Comparison of ENCODE assay signal across 15 cellular contexts in the genomic region with DNA sequence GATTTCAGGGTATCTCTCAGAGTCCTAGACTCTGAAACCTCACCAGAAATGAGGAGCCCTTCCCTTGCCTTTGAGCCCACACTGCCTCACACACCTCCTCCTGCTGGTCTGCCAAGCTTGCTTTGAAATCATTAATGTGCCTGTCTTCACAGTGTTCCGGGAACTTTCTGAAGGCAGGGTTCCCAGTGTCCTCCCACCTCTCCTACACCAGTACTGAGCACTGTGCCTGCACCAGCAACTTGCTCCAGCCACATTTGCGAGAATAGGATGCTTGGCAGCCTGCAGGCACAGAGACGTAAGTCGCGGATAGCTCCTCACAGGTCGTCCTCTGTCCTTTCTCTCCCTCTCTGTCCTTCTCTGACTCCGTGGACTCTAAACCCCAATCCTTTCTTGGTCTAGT.
DNase-seq lines count a peak whose midpoint lies in the region; ATAC-seq and TF ChIP-seq lines count a peak whose summit lies in the region.
"Had no signal": no experiment of that assay in that cellular context is flagged by ENCODE, and none has a peak within 500 bp of the region (broad histone marks: within the 10 kb centered on the region; RNA-seq: fewer than 3 reads in every experiment).

No MANE protein-coding gene starts in this region.

- DNase-seq in BE2C = peak; percentile 31
- DNase-seq in head of caudate nucleus = peak in 39 of 42 donors; percentile 13 to 83 (median 47)
- no peak for DNase-seq in neuronal stem cell (ENCODE audit: low spot score)
- peak; percentile 33 for DNase-seq in superior temporal gyrus (ENCODE audit: extremely low spot score)
- no peak for DNase-seq in RPMI8226
- no peak for DNase-seq in activated CD8-positive, alpha-beta memory T cell treated with anti-CD3 and anti-CD28 coated beads, Interleukin-2, amount 50 U/mL, for 4 hours
- DNase-seq: ACHN; CD4-positive, alpha-beta memory T cell; DMS79; IMR-90; KBM-7 had no signal

- no peak overlapping the region for H2BK5ac ChIP-seq in neuronal stem cell (ENCODE audit: low read length)

- no peak overlapping the region for H2BK12ac ChIP-seq in neuronal stem cell (ENCODE audit: low read length)

- no peak overlapping the region for H2AK5ac ChIP-seq in neuronal stem cell (ENCODE audit: low read depth, low read length)

- H2AFZ ChIP-seq in neuronal stem cell (ENCODE audit: low read length) = no peak overlapping the region

- no peak overlapping the region for H3K23ac ChIP-seq in neuronal stem cell (ENCODE audit: low read depth, low read length, poor library complexity)

- intact Hi-C loops in head of caudate nucleus (cut with DNase I) = no loop called here

- H3K9me3 ChIP-seq in BE2C (no peaks in the 10 kb centered on the region), neuronal stem cell (replicated peaks in 1 of 2; ENCODE audit: control insufficient read depth in 2 of 2, insufficient read depth in 1 of 2, low read depth in 1 of 2, low read length in 2 of 2) (no peaks in the 10 kb centered on the region)

- no peak overlapping the region for H4K91ac ChIP-seq in neuronal stem cell (ENCODE audit: low read depth, low read length, poor library complexity)

- H3K79me1 ChIP-seq in neuronal stem cell (ENCODE audit: low read depth, low read length) = no peaks in the 10 kb centered on the region

- TF ChIP-seq CTCF in BE2C (IDR thresholded peaks at IDR 0.05; ENCODE audit: low read depth, low read length) = no peak

- no CpG with 5 or more reads among the region's 7 CpGs for WGBS in neuronal stem cell (ENCODE audit: extremely low coverage in 2 of 2, insufficient read length in 2 of 2, insufficient replicate concordance in 1 of 2), 2 donors

- H3K36me3 ChIP-seq in BE2C (no peaks in the 10 kb centered on the region), neuronal stem cell (replicated peaks in 1 of 2; ENCODE audit: control insufficient read depth in 2 of 2, insufficient read depth in 2 of 2, low read length in 2 of 2) (no peaks in the 10 kb centered on the region)

- peaks cover 52% of the 10 kb centered on the region for H3K4me1 ChIP-seq in BE2C
- H3K4me1 ChIP-seq in neuronal stem cell (ENCODE audit: control insufficient read depth in 2 of 2, insufficient read depth in 1 of 2, low read depth in 1 of 2, low read length in 2 of 2) = peaks cover 0 to 6% of the 10 kb centered on the region in 2 donors

- no peak overlapping the region for H3K4me2 ChIP-seq in neuronal stem cell (ENCODE audit: insufficient read depth, low read length, poor library complexity, severe bottlenecking)

- no peak overlapping the region for H4K8ac ChIP-seq in neuronal stem cell (ENCODE audit: low read depth, low read length)

- H3K4me3 ChIP-seq in BE2C (ENCODE audit: low read depth, low read length) = peak overlapping the region; percentile 19
- no peak overlapping the region for H3K4me3 ChIP-seq in neuronal stem cell (ENCODE audit: low read length in 2 of 2)
- H3K4me3 ChIP-seq: GM12878 had no signal

- no peak overlapping the region for H2BK120ac ChIP-seq in neuronal stem cell (ENCODE audit: low read depth, low read length)

- H3K4ac ChIP-seq in neuronal stem cell (ENCODE audit: low read length) = no peak overlapping the region

- peak overlapping the region; percentile 1 for H3K14ac ChIP-seq in neuronal stem cell (ENCODE audit: low read length)

- no peak overlapping the region for H2BK15ac ChIP-seq in neuronal stem cell (ENCODE audit: low read length)

- H3K27me3 ChIP-seq in BE2C = no peaks in the 10 kb centered on the region
- no peaks in the 10 kb centered on the region for H3K27me3 ChIP-seq in neuronal stem cell (ENCODE audit: control insufficient read depth in 3 of 3, insufficient read depth in 3 of 3, low read depth in 1 of 3, low read length in 3 of 3)

- H3K18ac ChIP-seq in neuronal stem cell (ENCODE audit: low read length) = peak overlapping the region; percentile 62

- ATAC-seq in GM21381 (IDR thresholded peaks at IDR 0.05; ENCODE audit: unreplicated experiment) = no peak
- ATAC-seq: GM12878, HCT116 had no signal

- H3K9ac ChIP-seq in neuronal stem cell (ENCODE audit: low read depth, low read length, poor library complexity) = no peak overlapping the region

- no peak overlapping the region for H3K27ac ChIP-seq in neuronal stem cell (replicated peaks; ENCODE audit: low read length)
- H3K27ac ChIP-seq: C4-2B had no signal

Comparison
In these comparisons a context has a peak if more than half of its experiments do, and no peak if none do; other contexts are left out.
1. DNase-seq: peak in BE2C (single experiment), head of caudate nucleus (39 of 42) and superior temporal gyrus (single experiment); none in neuronal stem cell (single experiment), RPMI8226 (single experiment) and activated CD8-positive, alpha-beta memory T cell treated with anti-CD3 and anti-CD28 coated beads, Interleukin-2, amount 50 U/mL, for 4 hours (single experiment).